In the genomic region with DNA sequence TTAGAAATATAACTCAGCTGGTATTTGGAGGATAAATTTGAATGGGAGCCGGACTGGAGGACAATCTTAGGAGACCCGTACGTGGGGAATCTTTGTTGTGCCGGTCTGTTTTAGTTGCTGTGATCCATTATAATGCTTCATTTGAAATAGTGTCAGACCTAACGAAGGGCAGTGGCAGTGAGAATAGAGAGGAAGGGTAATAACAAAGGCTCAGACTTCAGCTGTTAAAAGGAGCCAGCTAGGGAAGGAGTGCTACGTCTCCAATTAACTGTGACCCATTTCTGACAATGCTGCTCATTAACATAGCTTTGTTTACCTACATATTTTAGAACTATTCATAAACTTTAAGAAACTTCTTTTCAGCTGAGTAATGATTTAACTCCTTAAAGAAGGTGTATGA, we compare ENCODE assay signal across 28 cellular contexts.
"Had no signal": no experiment of that assay in that cellular context is flagged by ENCODE, and none has a peak within 500 bp of the region (broad histone marks: within the 10 kb centered on the region; RNA-seq: fewer than 3 reads in every experiment).

No MANE protein-coding gene starts in this region.

- H3K4me1 ChIP-seq: ascending aorta, breast epithelium, colonic mucosa, esophagus squamous epithelium, gastroesophageal sphincter had no signal

- H3K4me3 Mint-ChIP-seq: activated CD8-positive, alpha-beta T cell treated with anti-CD3 and anti-CD28 coated beads for 36 hours; activated naive CD4-positive, alpha-beta T cell treated with anti-CD3 and anti-CD28 coated beads, Interleukin-2, amount 10 ng/mL, durations not matched to agents 7 days and 5 days; activated naive CD8-positive, alpha-beta T cell treated with anti-CD3 and anti-CD28 coated beads, Interleukin-2, amount 10 ng/mL, durations not matched to agents 7 days and 5 days; activated T-helper 1 cell treated with anti-CD3 and anti-CD28 coated beads, Interleukin-12 subunit alpha, Interleukin-12 subunit beta, Interleukin-2, Interleukin-4 antibody, amounts not matched to agents 30 ng/mL and 10 ng/mL and 1 ng/mL, durations not matched to agents 14 hours and 24 hours and 36 hours; brain had no signal

- H3K36me3 Mint-ChIP-seq: activated naive CD4-positive, alpha-beta T cell treated with anti-CD3 and anti-CD28 coated beads, Interleukin-2, amount 10 ng/mL, durations not matched to agents 7 days and 5 days; activated naive CD4-positive, alpha-beta T cell treated with anti-CD3 and anti-CD28 coated beads, Interleukin-2, amount 50 U/mL, for 72 hours; activated naive CD8-positive, alpha-beta T cell treated with anti-CD3 and anti-CD28 coated beads, Interleukin-2, amount 10 ng/mL, durations not matched to agents 7 days and 5 days; brain had no signal

- H3K27ac Mint-ChIP-seq: activated CD8-positive, alpha-beta T cell treated with anti-CD3 and anti-CD28 coated beads for 36 hours; activated naive CD4-positive, alpha-beta T cell treated with anti-CD3 and anti-CD28 coated beads, Interleukin-2, amount 10 ng/mL, durations not matched to agents 7 days and 5 days; activated naive CD4-positive, alpha-beta T cell treated with anti-CD3 and anti-CD28 coated beads, Interleukin-2, amount 50 U/mL, for 72 hours; activated naive CD8-positive, alpha-beta T cell treated with anti-CD3 and anti-CD28 coated beads, Interleukin-2, amount 10 ng/mL, durations not matched to agents 7 days and 5 days; activated T-helper 1 cell treated with anti-CD3 and anti-CD28 coated beads, Interleukin-12 subunit alpha, Interleukin-12 subunit beta, Interleukin-2, Interleukin-4 antibody, amounts not matched to agents 30 ng/mL and 10 ng/mL and 1 ng/mL, durations not matched to agents 14 hours and 24 hours and 36 hours; activated T-helper 2 cell treated with anti-CD3 and anti-CD28 coated beads, Interferon-gamma antibody, Interleukin-2, Interleukin-4, amounts not matched to agents 10 μg/mL and 5 μg/mL and 100 μg/mL, durations not matched to agents 14 hours and 24 hours and 36 hours; brain had no signal

- H3K4me3 ChIP-seq: ascending aorta, breast epithelium, cardiac muscle cell, colonic mucosa, esophagus squamous epithelium, gastroesophageal sphincter had no signal

- DNase-seq: activated CD4-positive, alpha-beta T cell treated with anti-CD3 and anti-CD28 coated beads for 48 hours; activated CD4-positive, alpha-beta T cell treated with anti-CD3 and anti-CD28 coated beads, Interleukin-2, amount 50 U/mL, for 1 hour; activated CD4-positive, alpha-beta T cell treated with anti-CD3 and anti-CD28 coated beads, Interleukin-2, amount 50 U/mL, for 48 hours; activated CD8-positive, alpha-beta memory T cell treated with anti-CD3 and anti-CD28 coated beads for 24 hours; activated CD8-positive, alpha-beta T cell treated with anti-CD3 and anti-CD28 coated beads for 36 hours; activated effector memory CD4-positive, alpha-beta T cell treated with anti-CD3 and anti-CD28 coated beads, Interleukin-2, amount 50 U/mL, for 16 hours; activated naive CD4-positive, alpha-beta T cell treated with anti-CD3 and anti-CD28 coated beads, Interleukin-2, amount 10 ng/mL, durations not matched to agents 7 days and 5 days; activated naive CD8-positive, alpha-beta T cell treated with anti-CD3 and anti-CD28 coated beads, Interleukin-2, amount 10 ng/mL, durations not matched to agents 7 days and 5 days; activated T-cell treated with anti-CD3 and anti-CD28 coated beads, Interleukin-2, amount 50 U/mL, for 1 hour; activated T-cell treated with anti-CD3 and anti-CD28 coated beads, Interleukin-2, amount 50 U/mL, for 48 hours; central memory CD4-positive, alpha-beta T cell; cerebellar nuclear complex; colonic mucosa; effector CD8-positive, alpha-beta T cell; esophagus squamous epithelium; foreskin melanocyte; T-helper 2 cell had no signal

- H3K27ac ChIP-seq: ascending aorta, breast epithelium, cardiac muscle cell, colonic mucosa, epithelial cell of prostate, esophagus squamous epithelium, gastroesophageal sphincter had no signal

- H3K4me1 Mint-ChIP-seq: activated naive CD4-positive, alpha-beta T cell treated with anti-CD3 and anti-CD28 coated beads, Interleukin-2, amount 10 ng/mL, durations not matched to agents 7 days and 5 days; activated naive CD8-positive, alpha-beta T cell treated with anti-CD3 and anti-CD28 coated beads, Interleukin-2, amount 10 ng/mL, durations not matched to agents 7 days and 5 days had no signal

- ATAC-seq: activated CD8-positive, alpha-beta T cell treated with anti-CD3 and anti-CD28 coated beads for 36 hours; activated naive CD4-positive, alpha-beta T cell treated with anti-CD3 and anti-CD28 coated beads, Interleukin-2, amount 50 U/mL, for 72 hours; gastroesophageal sphincter had no signal

- H3K9me3 ChIP-seq: ascending aorta, breast epithelium, colonic mucosa, esophagus squamous epithelium, gastroesophageal sphincter had no signal

- H3K27me3 Mint-ChIP-seq: activated CD8-positive, alpha-beta T cell treated with anti-CD3 and anti-CD28 coated beads for 36 hours; activated naive CD4-positive, alpha-beta T cell treated with anti-CD3 and anti-CD28 coated beads, Interleukin-2, amount 10 ng/mL, durations not matched to agents 7 days and 5 days; activated naive CD8-positive, alpha-beta T cell treated with anti-CD3 and anti-CD28 coated beads, Interleukin-2, amount 10 ng/mL, durations not matched to agents 7 days and 5 days had no signal

- H3K36me3 ChIP-seq: ascending aorta, breast epithelium, cardiac muscle cell, colonic mucosa, esophagus squamous epithelium, gastroesophageal sphincter had no signal

- FAIRE-seq: endometrium, endothelial cell of umbilical vein had no signal

- H3K9me3 Mint-ChIP-seq: activated CD8-positive, alpha-beta T cell treated with anti-CD3 and anti-CD28 coated beads for 36 hours; activated naive CD8-positive, alpha-beta T cell treated with anti-CD3 and anti-CD28 coated beads, Interleukin-2, amount 10 ng/mL, durations not matched to agents 7 days and 5 days; activated T-helper 1 cell treated with anti-CD3 and anti-CD28 coated beads, Interleukin-12 subunit alpha, Interleukin-12 subunit beta, Interleukin-2, Interleukin-4 antibody, amounts not matched to agents 30 ng/mL and 10 ng/mL and 1 ng/mL, durations not matched to agents 14 hours and 24 hours and 36 hours; activated T-helper 2 cell treated with anti-CD3 and anti-CD28 coated beads, Interferon-gamma antibody, Interleukin-2, Interleukin-4, amounts not matched to agents 10 μg/mL and 5 μg/mL and 100 μg/mL, durations not matched to agents 14 hours and 24 hours and 36 hours had no signal

- H3K27me3 ChIP-seq: ascending aorta, breast epithelium, cardiac muscle cell, colonic mucosa, esophagus squamous epithelium had no signal
